Comparison of ENCODE assay signal across 17 cellular contexts in the genomic region with DNA sequence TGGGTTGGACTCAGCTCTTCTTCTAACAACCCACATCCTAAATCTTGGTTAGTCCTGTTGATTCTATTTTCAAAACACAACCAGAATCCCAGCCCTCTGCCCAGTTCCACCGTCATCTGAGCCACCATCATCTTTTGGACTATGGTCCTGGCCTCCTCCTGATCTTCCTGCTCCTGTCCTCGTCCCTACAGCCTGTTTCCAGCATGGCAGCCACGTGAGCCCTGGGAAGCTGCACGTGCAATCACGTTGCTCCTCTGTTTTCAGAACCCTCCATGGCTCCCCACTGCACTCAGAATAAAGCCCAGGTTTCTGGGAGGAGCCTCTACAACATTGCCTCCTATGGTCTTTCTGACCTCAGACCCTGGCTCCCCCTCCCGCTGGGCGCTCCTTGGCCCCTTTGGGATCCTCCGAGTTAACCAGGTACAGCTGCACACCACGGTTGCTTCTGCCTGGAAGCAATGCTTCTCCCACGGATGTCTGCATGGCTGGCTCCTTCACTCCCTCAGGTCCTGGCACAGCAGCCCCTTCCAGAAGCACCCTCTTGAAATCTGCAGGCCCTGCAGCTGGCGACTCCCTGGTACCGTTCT. TPM values are rescaled to one million over a fixed set of nuclear protein-coding genes. Genes with fewer than 3 reads are reported as not detected.
A peak's percentile ranks its signal among the peaks of the same experiment; 100 is the strongest.
DNase-seq lines count a peak whose midpoint lies in the region; ATAC-seq and TF ChIP-seq lines count a peak whose summit lies in the region.
"Had no signal": no experiment of that assay in that cellular context is flagged by ENCODE, and none has a peak within 500 bp of the region (broad histone marks: within the 10 kb centered on the region; RNA-seq: fewer than 3 reads in every experiment).

No MANE protein-coding gene starts in this region.

- no peaks in the 10 kb centered on the region for H3K27me3 ChIP-seq in right cardiac atrium (ENCODE audit: control insufficient read depth, insufficient read depth)
- no peaks in the 10 kb centered on the region for H3K27me3 ChIP-seq in body of pancreas
- H3K27me3 ChIP-seq in neural progenitor cell, result peaks cover 19% of the 10 kb centered on the region
- H3K27me3 ChIP-seq in naive thymus-derived CD4-positive, alpha-beta T cell (ENCODE audit: control insufficient read depth in 2 of 2, insufficient read depth in 2 of 2, low read length in 2 of 2), result no peaks in the 10 kb centered on the region
- H3K27me3 ChIP-seq: BE2C, MG63, Peyer's patch had no signal

- POLR2A ChIA-PET in naive thymus-derived CD4-positive, alpha-beta T cell (lab: Charles Lee), result no interaction called here

- no peaks in the 10 kb centered on the region for H3K4me1 Mint-ChIP-seq in neural progenitor cell
- peaks cover 3 to 27% (median 14%) of the 10 kb centered on the region in 7 donors for H3K4me1 Mint-ChIP-seq in naive thymus-derived CD4-positive, alpha-beta T cell
- H3K4me1 Mint-ChIP-seq in HFFc6 (ENCODE audit: low read depth), result no peaks in the 10 kb centered on the region

- H3K27ac Mint-ChIP-seq in neural progenitor cell, result peak overlapping the region; percentile 64
- H3K27ac Mint-ChIP-seq in naive thymus-derived CD4-positive, alpha-beta T cell, result peak overlapping the region in 3 of 9 donors; percentile 5 to 48 (median 42)
- H3K27ac Mint-ChIP-seq in HFFc6, result no peak overlapping the region
- H3K27ac Mint-ChIP-seq: CD8-positive, alpha-beta T cell had no signal

- H3K36me3 ChIP-seq in body of pancreas (replicated peaks in 1 of 2; ENCODE audit: insufficient read depth in 1 of 2, low read depth in 2 of 2) (peaks cover 0 to 3% of the 10 kb centered on the region in 2 donors), neural progenitor cell (no peaks in the 10 kb centered on the region)
- H3K36me3 ChIP-seq in naive thymus-derived CD4-positive, alpha-beta T cell (ENCODE audit: control insufficient read depth in 2 of 3, insufficient read depth in 3 of 3, low read length in 3 of 3), result no peaks in the 10 kb centered on the region
- H3K36me3 ChIP-seq: MG63, Peyer's patch had no signal

- no peak overlapping the region for H3K4me2 ChIP-seq in neural progenitor cell

- intact Hi-C loops in right cardiac atrium (cut with DNase I) (loop anchor here in 1 of 4 donors (10.0 kb wide), 1 partner anchor 138 kb away; no protein-coding TSS in a partner anchor), cardiac septum (cut with DNase I) (no loop called here), body of pancreas (cut with DNase I) (no loop called here)
- intact Hi-C loops in naive thymus-derived CD4-positive, alpha-beta T cell (cut with micrococcal nuclease), result loop anchor here (10.0 kb wide), 2 partner anchors 238 to 938 kb away; partner anchors contain the start of genes CCDC85C (in 1 of the 2) and SLC25A29 (in 1 of the 2)

- H3K4me3 Mint-ChIP-seq in neural progenitor cell, result no peak overlapping the region
- H3K4me3 Mint-ChIP-seq in naive thymus-derived CD4-positive, alpha-beta T cell, result no peak overlapping the region
- no peak overlapping the region for H3K4me3 Mint-ChIP-seq in HFFc6
- H3K4me3 Mint-ChIP-seq: CD8-positive, alpha-beta T cell had no signal

- H3K4me1 ChIP-seq in right cardiac atrium (ENCODE audit: control insufficient read depth, insufficient read depth, low read length), result no peaks in the 10 kb centered on the region
- peaks cover 50% of the 10 kb centered on the region for H3K4me1 ChIP-seq in body of pancreas
- peaks cover 7% of the 10 kb centered on the region for H3K4me1 ChIP-seq in neural progenitor cell
- H3K4me1 ChIP-seq in naive thymus-derived CD4-positive, alpha-beta T cell (ENCODE audit: control insufficient read depth in 2 of 2, insufficient read depth in 2 of 2, low read length in 2 of 2), result peaks cover 16 to 17% of the 10 kb centered on the region in 2 donors
- H3K4me1 ChIP-seq: BE2C had no signal

- no peaks in the 10 kb centered on the region for H3K79me2 ChIP-seq in neural progenitor cell (ENCODE audit: low read depth)

- H2AFZ ChIP-seq in neural progenitor cell (replicated peaks), result no peak overlapping the region

- H3K36me3 Mint-ChIP-seq in neural progenitor cell (no peaks in the 10 kb centered on the region), HFFc6 (ENCODE audit: low read depth) (no peaks in the 10 kb centered on the region)
- no peaks in the 10 kb centered on the region for H3K36me3 Mint-ChIP-seq in naive thymus-derived CD4-positive, alpha-beta T cell
- H3K36me3 Mint-ChIP-seq: CD8-positive, alpha-beta T cell had no signal

- CTCF ChIA-PET in naive thymus-derived CD4-positive, alpha-beta T cell (lab: Charles Lee), result no interaction called here

- no peak for ATAC-seq in right cardiac atrium
- ATAC-seq in body of pancreas, result no peak
- ATAC-seq in naive thymus-derived CD4-positive, alpha-beta T cell, result no peak
- ATAC-seq: CD8-positive, alpha-beta T cell had no signal

- no peak overlapping the region for H3K9ac ChIP-seq in neural progenitor cell

- TF ChIP-seq CTCF in body of pancreas (IDR thresholded peaks at IDR 0.05), result no peak
- TF ChIP-seq CTCF in neural progenitor cell (IDR thresholded peaks at IDR 0.05), result no peak
- no peak for TF ChIP-seq CTCF in HFFc6 (IDR thresholded peaks at IDR 0.05)

- peaks cover 2% of the 10 kb centered on the region for H3K27me3 Mint-ChIP-seq in neural progenitor cell (ENCODE audit: insufficient read depth, low read depth)
- no peaks in the 10 kb centered on the region for H3K27me3 Mint-ChIP-seq in naive thymus-derived CD4-positive, alpha-beta T cell
- peaks cover 7% of the 10 kb centered on the region for H3K27me3 Mint-ChIP-seq in HFFc6 (ENCODE audit: insufficient read depth)

- H4K20me1 ChIP-seq in neural progenitor cell (ENCODE audit: low read depth), result no peaks in the 10 kb centered on the region

- H3K9me3 Mint-ChIP-seq in neural progenitor cell, result no peaks in the 10 kb centered on the region
- H3K9me3 Mint-ChIP-seq in naive thymus-derived CD4-positive, alpha-beta T cell, result no peaks in the 10 kb centered on the region
- no peaks in the 10 kb centered on the region for H3K9me3 Mint-ChIP-seq in HFFc6
- H3K9me3 Mint-ChIP-seq: CD8-positive, alpha-beta T cell had no signal

- 86% methylated on average over 12 of the region's 12 CpGs for WGBS in right cardiac atrium
- WGBS in body of pancreas, 2 donors, result 92 to 93% methylated on average over 12 of the region's 12 CpGs

- no peaks in the 10 kb centered on the region for H3F3A ChIP-seq in neural progenitor cell (ENCODE audit: low read depth)

- H3K9me3 ChIP-seq in right cardiac atrium (ENCODE audit: control insufficient read depth, low read length), result no peaks in the 10 kb centered on the region
- H3K9me3 ChIP-seq in body of pancreas, result no peaks in the 10 kb centered on the region
- H3K9me3 ChIP-seq in neural progenitor cell (ENCODE audit: low read depth), result no peaks in the 10 kb centered on the region
- no peaks in the 10 kb centered on the region for H3K9me3 ChIP-seq in naive thymus-derived CD4-positive, alpha-beta T cell (ENCODE audit: control insufficient read depth in 2 of 3, low read length in 3 of 3)
- H3K9me3 ChIP-seq: BE2C, MG63, Peyer's patch had no signal

- H3K4me3 ChIP-seq in right cardiac atrium (ENCODE audit: low read length), result no peak overlapping the region
- H3K4me3 ChIP-seq in body of pancreas, result no peak overlapping the region
- H3K4me3 ChIP-seq in neural progenitor cell, result no peak overlapping the region
- no peak overlapping the region for H3K4me3 ChIP-seq in naive thymus-derived CD4-positive, alpha-beta T cell (ENCODE audit: low read length)
- H3K4me3 ChIP-seq: MG63, Peyer's patch had no signal

- DNase-seq in right cardiac atrium (peak in 2 of 3 donors; percentile 7 to 10), cardiac septum (ENCODE audit: low spot score) (no peak), body of pancreas (peak in 1 of 4 donors; percentile 5), neural progenitor cell (ENCODE audit: low spot score) (no peak), dermis blood vessel endothelial cell (no peak), HFFc6 (no peak)
- DNase-seq in naive thymus-derived CD4-positive, alpha-beta T cell, result no peak
- DNase-seq: BE2C; CD8-positive, alpha-beta T cell; DMS79; Karpas-422; MG63; NCI-H1092 treated with DMSO at 0.1 percent for 48 hours; NCI-H2081 treated with DMSO at 0.1 percent for 48 hours; NCI-H510A treated with DMSO at 0.1 percent for 48 hours; Peyer's patch; SIG-M5 had no signal

- no peak for TF ChIP-seq POLR2A in body of pancreas (IDR thresholded peaks at IDR 0.05)

- H3K27ac ChIP-seq in right cardiac atrium (ENCODE audit: low read length) (no peak overlapping the region), body of pancreas (peak overlapping the region in 3 of 4 donors; percentile 85 to 93 (median 88)), neural progenitor cell (no peak overlapping the region)
- no peak overlapping the region for H3K27ac ChIP-seq in naive thymus-derived CD4-positive, alpha-beta T cell (ENCODE audit: low read depth, low read length)
- H3K27ac ChIP-seq: Peyer's patch had no signal

RNA-seq across cellular contexts. Expression of gene BEGAIN, which starts 44.5 kb away (rescaled TPM):
- 1 to 10 TPM; 1.4 to 2.7 (median 2.0) TPM for total RNA-seq in right cardiac atrium
- polyA plus RNA-seq in right cardiac atrium, result 1.4 TPM
- total RNA-seq in cardiac septum, result 1.2 TPM
- 10 to 100 TPM; 23.9 to 28.7 TPM for total RNA-seq in body of pancreas
- 4.0 and 13.4 TPM in 2 replicates for total RNA-seq in neural progenitor cell (ENCODE audit: low replicate concordance)
- 1 to 10 TPM in 4 of 5 experiments, under 1 TPM in 1; 0.73 to 2.4 (median 1.5) TPM for total RNA-seq in naive thymus-derived CD4-positive, alpha-beta T cell
- under 1 TPM; 0.38 to 0.64 TPM for polyA plus RNA-seq in naive thymus-derived CD4-positive, alpha-beta T cell
- 0.17 and 0.37 TPM in 2 replicates for total RNA-seq in dermis blood vessel endothelial cell
- under 1 TPM in 5 of 6 experiments, not detected in 1; 0.05 to 0.20 (median 0.14) TPM for total RNA-seq in HFFc6 (2021; fragmentation: NEBNext Ultra II Directional; extraction: Animal tissue kit (Norgen Biotek cat#: 25700))

Comparison
In these comparisons a context has a peak if more than half of its experiments do, and no peak if none do; other contexts are left out.
1. DNase-seq: peak in right cardiac atrium (2 of 3); none in cardiac septum (single experiment), neural progenitor cell (single experiment), naive thymus-derived CD4-positive, alpha-beta T cell (0 of 9), dermis blood vessel endothelial cell (single experiment) and HFFc6 (single experiment).
2. H3K27ac ChIP-seq: peak in body of pancreas (3 of 4); none in right cardiac atrium (single experiment), neural progenitor cell (single experiment) and naive thymus-derived CD4-positive, alpha-beta T cell (single experiment).
3. intact Hi-C loops: an anchor here in naive thymus-derived CD4-positive, alpha-beta T cell (10.0 kb wide); none called in cardiac septum and body of pancreas.